Comparison of ENCODE assay signal across 2 cellular contexts in genomic region chr3:187678869-187679268, GRCh38.
TF ChIP-seq lines count a peak whose summit lies in the region.

No MANE protein-coding gene starts in this region.

TF ChIP-seq in SK-N-SH, 30 proteins besides CTCF, POLR2A, EP300 and RAD21:
- TF ChIP-seq USF1 (IDR thresholded peaks at IDR 0.05; ENCODE audit: borderline replicate concordance, low read depth) (no peak), RCOR1 (IDR thresholded peaks at IDR 0.05; ENCODE audit: low read length) (no peak), SMC3 (IDR thresholded peaks at IDR 0.05; ENCODE audit: low read depth, low read length) (peak; percentile 62)
TF ChIP-seq in SK-N-SH: peak in this region for 1.

TF ChIP-seq in H1, 55 proteins besides CTCF, POLR2A, EP300 and RAD21:
- TF ChIP-seq EGR1 (IDR thresholded peaks at IDR 0.05; ENCODE audit: borderline replicate concordance, low read depth, low read length) (peak; percentile 24; the same call in 1 of the 2 replicates), YY1 (IDR thresholded peaks at IDR 0.05; ENCODE audit: low read depth, low read length) (0 out of 2 replicates have a peak, but pooled peaks have one; percentile 38), ATF2 (IDR thresholded peaks at IDR 0.05; ENCODE audit: low read length) (no peak), TAF7 (optimal IDR thresholded peaks at IDR 0.05; ENCODE audit: borderline replicate concordance, low read depth, low read length) (no peak)
